18 cellular contexts compared by ENCODE assay signal in genomic region chr15:39745415-39745814, GRCh38. TPM values are rescaled to one million over a fixed set of nuclear protein-coding genes. Genes with fewer than 3 reads are reported as not detected.
DNase-seq lines count a peak whose midpoint lies in the region; ATAC-seq, FAIRE-seq and TF ChIP-seq lines count a peak whose summit lies in the region.
"Had no signal": no experiment of that assay in that cellular context is flagged by ENCODE, and none has a peak within 500 bp of the region (broad histone marks: within the 10 kb centered on the region; RNA-seq: fewer than 3 reads in every experiment).

No MANE protein-coding gene starts in this region.

- no peaks in the 10 kb centered on the region for H3K9me3 ChIP-seq in PC-3 (ENCODE audit: low read length)
- H3K9me3 ChIP-seq in osteoblast (ENCODE audit: low read depth, low read length) = no peaks in the 10 kb centered on the region
- H3K9me3 ChIP-seq in MG63 = no peaks in the 10 kb centered on the region
- H3K9me3 ChIP-seq: BLaER1 treated with 17β-estradiol and CSF1 and Interleukin-3, amounts not matched to agents 10 nM and 100 nM had no signal

- BruUV-seq in PC-3 (replicated peaks; lab: Mats Ljungman, UMichigan) = no TSS peak

- H3K4me3 Mint-ChIP-seq in GM23338 = no peak overlapping the region
- H3K4me3 Mint-ChIP-seq: B cell; CD8-positive, alpha-beta T cell had no signal

- H2AFZ ChIP-seq in PC-3 (ENCODE audit: low read length) (no peak overlapping the region), osteoblast (ENCODE audit: low read length) (no peak overlapping the region), GM23338 (no peak overlapping the region)
- H2AFZ ChIP-seq: GM23248 had no signal

- no peaks in the 10 kb centered on the region for H4K20me1 ChIP-seq in PC-3 (ENCODE audit: low read length)
- no peaks in the 10 kb centered on the region for H4K20me1 ChIP-seq in osteoblast (ENCODE audit: insufficient read depth, low read length)
- H4K20me1 ChIP-seq in GM23338 (replicated peaks; ENCODE audit: insufficient read depth) = no peaks in the 10 kb centered on the region
- H4K20me1 ChIP-seq: BLaER1 treated with 17β-estradiol and CSF1 and Interleukin-3, amounts not matched to agents 10 nM and 100 nM had no signal

- H3K9me3 Mint-ChIP-seq in GM23338 = no peaks in the 10 kb centered on the region
- H3K9me3 Mint-ChIP-seq: CD8-positive, alpha-beta T cell had no signal

- H3K27ac Mint-ChIP-seq in GM23338 = no peak overlapping the region
- H3K27ac Mint-ChIP-seq: B cell; CD8-positive, alpha-beta T cell had no signal

- no peaks in the 10 kb centered on the region for H3K9me2 ChIP-seq in PC-3 (replicated peaks; ENCODE audit: low read length)
- no peaks in the 10 kb centered on the region for H3K9me2 ChIP-seq in GM23338 (ENCODE audit: insufficient read depth)

- H3F3A ChIP-seq in PC-3 (ENCODE audit: low read length, unreplicated experiment) = no peaks in the 10 kb centered on the region
- H3F3A ChIP-seq in GM23338 (replicated peaks; ENCODE audit: low read depth) = no peaks in the 10 kb centered on the region

- H3K27ac ChIP-seq in PC-3 (ENCODE audit: low read length) (no peak overlapping the region), osteoblast (ENCODE audit: low read depth, low read length) (no peak overlapping the region), GM23338 (ENCODE audit: low read depth) (no peak overlapping the region)
- H3K27ac ChIP-seq: BLaER1 treated with 17β-estradiol and CSF1 and Interleukin-3, amounts not matched to agents 10 nM and 100 nM; HL-60 had no signal

- H3K36me3 ChIP-seq in PC-3 (ENCODE audit: low read depth, low read length) (no peaks in the 10 kb centered on the region), bronchial epithelial cell (ENCODE audit: control insufficient read depth, insufficient read depth, low read length) (no peaks in the 10 kb centered on the region), osteoblast (ENCODE audit: insufficient read depth, low read length) (no peaks in the 10 kb centered on the region), MG63 (no peaks in the 10 kb centered on the region), GM23338 (ENCODE audit: insufficient read depth) (no peaks in the 10 kb centered on the region)
- H3K36me3 ChIP-seq: BLaER1 treated with 17β-estradiol and CSF1 and Interleukin-3, amounts not matched to agents 10 nM and 100 nM had no signal

- no peaks in the 10 kb centered on the region for H3K36me3 Mint-ChIP-seq in GM23338 (ENCODE audit: low read depth)
- H3K36me3 Mint-ChIP-seq: CD8-positive, alpha-beta T cell had no signal

- H3K4me1 Mint-ChIP-seq in GM23338 = peaks cover 2% of the 10 kb centered on the region; the same call in 2 of the 3 replicates
- H3K4me1 Mint-ChIP-seq: B cell had no signal

- CTCF ChIA-PET in PC-3 (lab: Charles Lee) = interaction anchor here (0.5 kb wide), 1 partner anchor 844 kb away, joined by 6 read pairs; no protein-coding TSS in a partner anchor

- H3K27me3 ChIP-seq in PC-3 (ENCODE audit: low read length) = no peaks in the 10 kb centered on the region
- H3K27me3 ChIP-seq in bronchial epithelial cell (ENCODE audit: control insufficient read depth, insufficient read depth, low read length) = no peaks in the 10 kb centered on the region
- no peaks in the 10 kb centered on the region for H3K27me3 ChIP-seq in osteoblast (ENCODE audit: insufficient read depth, low read length)
- H3K27me3 ChIP-seq in MG63 = no peaks in the 10 kb centered on the region
- no peaks in the 10 kb centered on the region for H3K27me3 ChIP-seq in GM23338 (ENCODE audit: insufficient read depth)
- H3K27me3 ChIP-seq: BLaER1 treated with 17β-estradiol and CSF1 and Interleukin-3, amounts not matched to agents 10 nM and 100 nM had no signal

- no peak for FAIRE-seq in bronchial epithelial cell (lab: Jason Lieb, UNC)
- FAIRE-seq: H54 had no signal

- H3K4me3 ChIP-seq in PC-3 (ENCODE audit: low read length) (no peak overlapping the region), bronchial epithelial cell (ENCODE audit: low read depth, low read length) (no peak overlapping the region), osteoblast (ENCODE audit: insufficient read depth, low read length) (no peak overlapping the region), MG63 (no peak overlapping the region), GM23338 (no peak overlapping the region)
- H3K4me3 ChIP-seq: BLaER1 treated with 17β-estradiol and CSF1 and Interleukin-3, amounts not matched to agents 10 nM and 100 nM; GM23248 had no signal

- no peaks in the 10 kb centered on the region for H3K27me3 Mint-ChIP-seq in GM23338 (ENCODE audit: insufficient read depth, low read depth, poor library complexity)

- ATAC-seq in PC-3 = peak; percentile 53
- ATAC-seq in left colon = peak; percentile 96
- no peak for ATAC-seq in GM21786 (IDR thresholded peaks at IDR 0.05; ENCODE audit: unreplicated experiment)
- ATAC-seq in GM23338 = no peak
- ATAC-seq: CD8-positive, alpha-beta T cell had no signal

- no peak overlapping the region for H3K9ac ChIP-seq in PC-3 (ENCODE audit: low read length)
- H3K9ac ChIP-seq: BLaER1 treated with 17β-estradiol and CSF1 and Interleukin-3, amounts not matched to agents 10 nM and 100 nM; GM23248 had no signal

- H3K79me2 ChIP-seq in PC-3 (ENCODE audit: low read length) (no peaks in the 10 kb centered on the region), osteoblast (ENCODE audit: insufficient read depth, low read length) (no peaks in the 10 kb centered on the region), GM23338 (replicated peaks; ENCODE audit: insufficient read depth) (no peaks in the 10 kb centered on the region)

- POLR2A ChIA-PET in PC-3 (lab: Charles Lee; ENCODE audit: unreplicated experiment) = no interaction called here

- DNase-seq in PC-3 (peak; percentile 29), bronchial epithelial cell (ENCODE audit: low read depth) (peak; percentile 23), left colon (peak in 1 of 2 donors; percentile 40), osteoblast (ENCODE audit: insufficient read length, low spot score, missing footprints) (peak; percentile 8), MG63 (no peak), NCI-H526 (lab: John Stamatoyannopoulos, UW) (no peak), GM23338 (ENCODE audit: low spot score) (no peak)
- DNase-seq: Calu3; CD8-positive, alpha-beta T cell; DMS79 treated with DMSO at 0.1 percent for 48 hours; GF-D8; HCEC 1CT had no signal

- intact Hi-C loops in PC-3 (cut with micrococcal nuclease) = no loop called here
- intact Hi-C loops in left colon (cut with DNase I, micrococcal nuclease) = no loop called here

- no peak for TF ChIP-seq CTCF in PC-3 (conservative IDR thresholded peaks at IDR 0.05; ENCODE audit: low read depth, low read length)
- TF ChIP-seq CTCF in bronchial epithelial cell (IDR thresholded peaks at IDR 0.05; ENCODE audit: insufficient read depth, low read length, severe bottlenecking) = no peak
- no peak for TF ChIP-seq CTCF in osteoblast (IDR thresholded peaks at IDR 0.05; ENCODE audit: extremely low read depth, low read depth, low read length)
- no peak for TF ChIP-seq CTCF in GM23338 (conservative IDR thresholded peaks at IDR 0.05; ENCODE audit: low read depth in 2 of 2)

- H3K4me2 ChIP-seq in PC-3 (ENCODE audit: low read length) = no peak overlapping the region
- no peak overlapping the region for H3K4me2 ChIP-seq in osteoblast (ENCODE audit: insufficient read depth, low read length)
- H3K4me2 ChIP-seq in GM23338 = no peak overlapping the region

- H3K4me1 ChIP-seq in PC-3 (ENCODE audit: insufficient read depth, low read length) (peaks cover 30% of the 10 kb centered on the region), osteoblast (ENCODE audit: insufficient read depth, low read length) (peaks cover 33% of the 10 kb centered on the region), GM23338 (ENCODE audit: insufficient read depth) (peaks cover 10% of the 10 kb centered on the region)

TF ChIP-seq in GM23338, 12 proteins besides CTCF, POLR2A, EP300 and RAD21:
- no peak for TF ChIP-seq ETS1 (IDR thresholded peaks at IDR 0.05)

RNA-seq across cellular contexts. Expression of gene FSIP1, which starts 37.2 kb away (rescaled TPM):
- total RNA-seq in PC-3 (2014; rRNA removed) (0.07 and 0.81 TPM in 2 replicates), bronchial epithelial cell (9.5 and 28.8 TPM in 2 replicates), left colon (1 to 10 TPM; 8.2 to 8.6 TPM), osteoblast (2.1 and 3.6 TPM in 2 replicates)
- total RNA-seq in MG63 (2014; rRNA removed; shearing (Covaris generic); ENCODE audit: low replicate concordance) = 2.0 and 3.3 TPM in 2 replicates
- total RNA-seq in GM23338 (2014; rRNA removed; shearing (Covaris generic)) = 0.70 and 2.1 TPM in 2 replicates
- polyA plus RNA-seq in GM23338 (2016; fragmentation: Nextera tagmentation; extraction: Ambion mirVana) = 0.68 and 0.92 TPM in 2 replicates

Comparison
In these comparisons a context has a peak if more than half of its experiments do, and no peak if none do; other contexts are left out.
1. ATAC-seq: peak in PC-3 (single experiment) and left colon (single experiment); none in GM21786 (single experiment) and GM23338 (single experiment).
2. DNase-seq: peak in PC-3 (single experiment), bronchial epithelial cell (single experiment) and osteoblast (single experiment); none in MG63 (single experiment), NCI-H526 (0 of 2) and GM23338 (single experiment).